Comparison of ENCODE assay signal across 12 cellular contexts in genomic region chrX:9961750-9962149, GRCh38. TPM values are rescaled to one million over a fixed set of nuclear protein-coding genes. Genes with fewer than 3 reads are reported as not detected.
"Had no signal": no experiment of that assay in that cellular context is flagged by ENCODE, and none has a peak within 500 bp of the region (broad histone marks: within the 10 kb centered on the region; RNA-seq: fewer than 3 reads in every experiment).

No MANE protein-coding gene starts in this region.

- ATAC-seq: GM23338, HCT116 had no signal

- H3K36me3 ChIP-seq: HAP-1 had no signal

- H3K4me2 ChIP-seq: GM23338 had no signal

- H2AFZ ChIP-seq: GM23248, GM23338 had no signal

- H3K4me1 ChIP-seq: HAP-1 had no signal

- H3K4me3 ChIP-seq: GM23248, GM23338, HAP-1 had no signal

- H3K27ac ChIP-seq: GM23248 had no signal

- H3K9me3 ChIP-seq: HAP-1 had no signal

- DNase-seq: GM23248, GOT3, H7, H9, HCEC 1CT, HFFc6 had no signal

- H3K9ac ChIP-seq: GM23248 had no signal

- FAIRE-seq: H1, H54 had no signal

RNA-seq across cellular contexts. Expression of gene CLDN34, which starts 5.4 kb away (rescaled TPM):
- total RNA-seq: GM23248, GM23338, H4, H7, HFFc6 had no signal
- polyA plus RNA-seq: GM23248, GM23338 had no signal
